In genomic region chr4:183508693-183509092, GRCh38 we compare ENCODE assay signal across 19 cellular contexts.
"Had no signal": no experiment of that assay in that cellular context is flagged by ENCODE, and none has a peak within 500 bp of the region (broad histone marks: within the 10 kb centered on the region; RNA-seq: fewer than 3 reads in every experiment).

No MANE protein-coding gene starts in this region.

- H3K27me3 ChIP-seq: suprapubic skin had no signal

- H3K36me3 ChIP-seq: prostate gland had no signal

- DNase-seq: activated CD4-positive, alpha-beta T cell treated with anti-CD3 and anti-CD28 coated beads, Interleukin-2, amount 10 ng/mL, durations not matched to agents 7 days and 5 days; activated CD4-positive, CD25-positive, alpha-beta regulatory T cell; activated naive CD4-positive, alpha-beta T cell; activated naive CD8-positive, alpha-beta T cell treated with anti-CD3 and anti-CD28 coated beads, Interleukin-2, amount 10 ng/mL, durations not matched to agents 7 days and 5 days; activated T-cell treated with anti-CD3 and anti-CD28 coated beads for 4 hours; effector memory CD4-positive, alpha-beta T cell; hypothalamus; kidney glomerular epithelial cell; nucleus accumbens; right cardiac atrium; trophoblast cell had no signal

- FAIRE-seq: astrocyte, bronchial epithelial cell, small intestine had no signal

- ATAC-seq: right cardiac atrium had no signal

- H3K4me3 ChIP-seq: prostate gland, suprapubic skin had no signal

- H3K4me3 Mint-ChIP-seq: activated CD4-positive, alpha-beta T cell treated with anti-CD3 and anti-CD28 coated beads, Interleukin-2, amount 10 ng/mL, durations not matched to agents 7 days and 5 days; activated naive CD8-positive, alpha-beta T cell treated with anti-CD3 and anti-CD28 coated beads, Interleukin-2, amount 10 ng/mL, durations not matched to agents 7 days and 5 days; stimulated activated naive CD8-positive, alpha-beta T cell treated with anti-CD3 and anti-CD28 coated beads, Interleukin-15, Interleukin-2, amounts not matched to agents 100 ng/mL and 50 ng/mL, for 24 hours had no signal

- H3K4me1 ChIP-seq: prostate gland had no signal

- H3K27me3 Mint-ChIP-seq: activated CD4-positive, alpha-beta T cell treated with anti-CD3 and anti-CD28 coated beads, Interleukin-2, amount 10 ng/mL, durations not matched to agents 7 days and 5 days; activated naive CD8-positive, alpha-beta T cell treated with anti-CD3 and anti-CD28 coated beads, Interleukin-2, amount 10 ng/mL, durations not matched to agents 7 days and 5 days; dendritic cell treated with granulocyte-macrophage colony-stimulating factor and Interleukin-4, amounts not matched to agents 40 ng/mL and 50 ng/mL, for 4 days; stimulated activated naive CD8-positive, alpha-beta T cell treated with anti-CD3 and anti-CD28 coated beads, Interleukin-15, Interleukin-2, amounts not matched to agents 100 ng/mL and 50 ng/mL, for 24 hours had no signal

- H3K9me3 ChIP-seq: prostate gland, suprapubic skin had no signal

- H3K27ac Mint-ChIP-seq: activated naive CD8-positive, alpha-beta T cell treated with anti-CD3 and anti-CD28 coated beads, Interleukin-2, amount 10 ng/mL, durations not matched to agents 7 days and 5 days; stimulated activated naive CD8-positive, alpha-beta T cell treated with anti-CD3 and anti-CD28 coated beads, Interleukin-15, Interleukin-2, amounts not matched to agents 100 ng/mL and 50 ng/mL, for 24 hours had no signal

- H3K27ac ChIP-seq: prostate gland, suprapubic skin had no signal

- H3K9me3 Mint-ChIP-seq: activated CD4-positive, alpha-beta T cell treated with anti-CD3 and anti-CD28 coated beads, Interleukin-2, amount 10 ng/mL, durations not matched to agents 7 days and 5 days; activated naive CD8-positive, alpha-beta T cell treated with anti-CD3 and anti-CD28 coated beads, Interleukin-2, amount 10 ng/mL, durations not matched to agents 7 days and 5 days; dendritic cell treated with granulocyte-macrophage colony-stimulating factor and Interleukin-4, amounts not matched to agents 40 ng/mL and 50 ng/mL, for 4 days; nephron; stimulated activated naive CD8-positive, alpha-beta T cell treated with anti-CD3 and anti-CD28 coated beads, Interleukin-15, Interleukin-2, amounts not matched to agents 100 ng/mL and 50 ng/mL, for 24 hours had no signal
